Comparison of ENCODE assay signal across 17 cellular contexts in the genomic region with DNA sequence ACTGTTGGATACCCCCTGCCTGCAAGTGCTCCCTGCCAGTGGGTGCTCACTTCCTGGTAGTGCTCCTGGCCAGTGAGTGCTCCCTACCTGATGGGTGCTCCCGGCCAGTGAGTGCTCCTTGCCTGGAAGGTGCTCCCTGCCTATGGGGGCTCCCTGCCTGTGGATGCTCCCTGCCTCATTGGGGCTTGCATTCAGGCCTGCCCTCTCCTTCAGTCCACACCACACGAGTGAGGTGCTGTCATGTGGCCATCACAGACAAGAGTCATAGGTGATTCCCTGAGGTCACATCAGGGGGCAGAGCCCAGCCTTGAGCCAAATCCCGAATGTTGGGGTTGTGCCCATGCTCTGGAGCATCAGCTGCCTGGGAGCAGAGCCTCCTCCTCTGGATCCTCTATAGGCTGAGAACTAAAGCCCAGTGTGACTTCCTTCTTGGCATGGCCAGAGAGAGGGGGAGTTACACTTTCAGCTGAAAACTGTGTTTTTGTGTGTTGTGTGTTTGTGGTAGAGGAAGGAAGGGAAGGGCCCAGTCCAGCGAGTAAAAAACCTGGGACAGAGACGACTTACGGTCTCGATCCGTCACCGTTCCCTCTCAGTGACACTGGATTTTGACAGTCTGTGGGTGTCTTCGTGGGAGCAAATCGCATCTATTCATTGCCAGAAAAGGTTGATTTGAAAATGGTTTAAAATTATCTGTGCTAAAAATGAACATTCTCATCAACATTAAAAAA.
A peak's percentile ranks its signal among the peaks of the same experiment; 100 is the strongest.
DNase-seq lines count a peak whose midpoint lies in the region; TF ChIP-seq lines count a peak whose summit lies in the region.
"Had no signal": no experiment of that assay in that cellular context is flagged by ENCODE, and none has a peak within 500 bp of the region (broad histone marks: within the 10 kb centered on the region; RNA-seq: fewer than 3 reads in every experiment).

No MANE protein-coding gene starts in this region.

- no peak overlapping the region for H3K4me3 ChIP-seq in BLaER1
- H3K4me3 ChIP-seq in ovary: no peak overlapping the region
- H3K4me3 ChIP-seq in SJCRH30: no peak overlapping the region
- H3K4me3 ChIP-seq: vagina had no signal

- no peak overlapping the region for H2BK15ac ChIP-seq in H9 (ENCODE audit: low read depth, low read length)

- H2AK5ac ChIP-seq in H9 (ENCODE audit: insufficient read length, low read length): no peak overlapping the region

- no peak overlapping the region for H4K5ac ChIP-seq in H9 (ENCODE audit: insufficient read length, low read depth, low read length)

- H3K18ac ChIP-seq in H9 (ENCODE audit: insufficient read length, low read depth, low read length): no peak overlapping the region

- no peaks in the 10 kb centered on the region for H3K79me1 ChIP-seq in H9 (ENCODE audit: insufficient read depth, low read depth, low read length, poor library complexity, severe bottlenecking)

- H3K79me2 ChIP-seq in H9 (ENCODE audit: insufficient read depth, low read length): no peaks in the 10 kb centered on the region

- H3K27ac ChIP-seq in BLaER1 (no peak overlapping the region), H9 (ENCODE audit: insufficient read length, low read depth, low read length) (no peak overlapping the region), ovary (no peak overlapping the region), SJCRH30 (no peak overlapping the region)
- H3K27ac ChIP-seq: RWPE1, vagina had no signal

- no peak overlapping the region for H3K56ac ChIP-seq in H9 (ENCODE audit: insufficient read length, low read depth, low read length)

- H3K36me3 Mint-ChIP-seq in H9 (ENCODE audit: insufficient read depth in 1 of 3, low read depth in 3 of 3): no peaks in the 10 kb centered on the region
- H3K36me3 Mint-ChIP-seq: activated naive CD8-positive, alpha-beta T cell; CD4-positive, alpha-beta memory T cell had no signal

- H4K8ac ChIP-seq in H9 (replicated peaks; ENCODE audit: insufficient read length, low read depth, low read length): no peak overlapping the region

- H3K9ac ChIP-seq in BLaER1: no peak overlapping the region
- H3K9ac ChIP-seq in H9 (ENCODE audit: extremely low read depth, insufficient read length, low read length): no peak overlapping the region

- intact Hi-C loops in head of caudate nucleus (cut with DNase I) (no loop called here), ovary (cut with DNase I) (no loop called here)

- no peak overlapping the region for H2BK20ac ChIP-seq in H9 (ENCODE audit: low read depth, low read length, poor library complexity, severe bottlenecking)

- no peaks in the 10 kb centered on the region for H3K23me2 ChIP-seq in H9 (ENCODE audit: insufficient read length, low read depth, low read length, poor library complexity, severe bottlenecking)

- no peak overlapping the region for H4K91ac ChIP-seq in H9 (ENCODE audit: insufficient read length, low read depth, low read length)

- no peak for TF ChIP-seq POLR2A in ovary (IDR thresholded peaks at IDR 0.05)

- DNase-seq in H9: peak; percentile 24
- peak in 29 of 42 donors; percentile 10 to 84 (median 49) for DNase-seq in head of caudate nucleus
- peak in 4 of 5 donors; percentile 7 to 28 (median 9) for DNase-seq in ovary
- DNase-seq in NCI-H1092 (lab: John Stamatoyannopoulos, UW): no peak
- DNase-seq in G401 (ENCODE audit: low spot score): no peak
- no peak for DNase-seq in SJCRH30
- DNase-seq: effector memory CD4-positive, alpha-beta T cell; foreskin melanocyte; HFFc6; KG1; NCI-H1694 had no signal

- no peak overlapping the region for H2AFZ ChIP-seq in H9 (ENCODE audit: low read length)

- peak overlapping the region; percentile 71 for H3K4me2 ChIP-seq in BLaER1
- H3K4me2 ChIP-seq in H9 (ENCODE audit: insufficient read depth, insufficient read length, low read length): no peak overlapping the region

- no peak overlapping the region for H3K14ac ChIP-seq in H9 (ENCODE audit: insufficient read depth, low read length)

- H4K20me1 ChIP-seq in BLaER1 (peaks cover 6% of the 10 kb centered on the region; the same call in 1 of the 2 replicates), H9 (ENCODE audit: control insufficient read depth, insufficient read depth, insufficient read length) (no peaks in the 10 kb centered on the region)

- H3K4me1 Mint-ChIP-seq in H9: no peaks in the 10 kb centered on the region

- H3K27ac Mint-ChIP-seq in H9: no peak overlapping the region
- H3K27ac Mint-ChIP-seq: activated naive CD8-positive, alpha-beta T cell; activated T-helper 1 cell treated with anti-CD3 and anti-CD28 coated beads, Interleukin-12 subunit alpha, Interleukin-12 subunit beta, Interleukin-2, Interleukin-4 antibody, amounts not matched to agents 30 ng/mL and 10 ng/mL and 1 ng/mL, durations not matched to agents 14 hours and 24 hours and 36 hours; HFFc6 had no signal

- no peak for TF ChIP-seq CTCF in H9 (conservative IDR thresholded peaks at IDR 0.05)
- no peak for TF ChIP-seq CTCF in ovary (IDR thresholded peaks at IDR 0.05)

- no peak overlapping the region for H2BK12ac ChIP-seq in H9 (ENCODE audit: insufficient read length, low read depth, low read length)

- WGBS in H9 (ENCODE audit: extremely low coverage, insufficient read length, low lambda C conversion rate): no CpG with 5 or more reads among the region's 11 CpGs
- WGBS in ovary, 3 donors: 67 to 71% (median 70%) methylated on average over 10 to 11 of the region's 11 CpGs

- no peak for TF ChIP-seq EP300 in ovary (IDR thresholded peaks at IDR 0.05)

- no peak overlapping the region for H3T11ph ChIP-seq in H9 (ENCODE audit: low read length)

- no peak overlapping the region for H3K23ac ChIP-seq in H9 (ENCODE audit: insufficient read length, low read depth, low read length)

- H2BK120ac ChIP-seq in H9 (ENCODE audit: low read depth, low read length, poor library complexity, severe bottlenecking): no peak overlapping the region

- H3K27me3 ChIP-seq in BLaER1 (peaks cover 3% of the 10 kb centered on the region; the same call in 1 of the 2 replicates), H9 (ENCODE audit: insufficient read depth, low read length) (no peaks in the 10 kb centered on the region), ovary (no peaks in the 10 kb centered on the region), SJCRH30 (no peaks in the 10 kb centered on the region)
- H3K27me3 ChIP-seq: vagina had no signal

- no peak overlapping the region for H3K4me3 Mint-ChIP-seq in H9
- H3K4me3 Mint-ChIP-seq: activated naive CD8-positive, alpha-beta T cell; activated T-helper 1 cell treated with anti-CD3 and anti-CD28 coated beads, Interleukin-12 subunit alpha, Interleukin-12 subunit beta, Interleukin-2, Interleukin-4 antibody, amounts not matched to agents 30 ng/mL and 10 ng/mL and 1 ng/mL, durations not matched to agents 14 hours and 24 hours and 36 hours; CD4-positive, alpha-beta memory T cell; HFFc6 had no signal

- in situ Hi-C loops in G401 (cut with HindIII; ENCODE audit: low sequenced_read_pairs): no loop called here

- H3K4me1 ChIP-seq in BLaER1 (peaks cover 89% of the 10 kb centered on the region), H9 (ENCODE audit: insufficient read depth, low read length) (no peaks in the 10 kb centered on the region), ovary (ENCODE audit: insufficient read depth) (no peaks in the 10 kb centered on the region), SJCRH30 (no peaks in the 10 kb centered on the region)

- H3K9me3 Mint-ChIP-seq in H9: no peaks in the 10 kb centered on the region
- H3K9me3 Mint-ChIP-seq: activated T-helper 1 cell treated with anti-CD3 and anti-CD28 coated beads, Interleukin-12 subunit alpha, Interleukin-12 subunit beta, Interleukin-2, Interleukin-4 antibody, amounts not matched to agents 30 ng/mL and 10 ng/mL and 1 ng/mL, durations not matched to agents 14 hours and 24 hours and 36 hours; CD4-positive, alpha-beta memory T cell had no signal

- H2BK5ac ChIP-seq in H9 (ENCODE audit: insufficient read length, low read length): no peak overlapping the region

- peaks cover 19% of the 10 kb centered on the region; the same call in 1 of the 2 replicates for H3K36me3 ChIP-seq in BLaER1
- no peaks in the 10 kb centered on the region for H3K36me3 ChIP-seq in ovary
- no peaks in the 10 kb centered on the region for H3K36me3 ChIP-seq in SJCRH30

- no peaks in the 10 kb centered on the region for H3K9me3 ChIP-seq in BLaER1
- H3K9me3 ChIP-seq in H9 (ENCODE audit: control insufficient read depth, low read depth, low read length): no peaks in the 10 kb centered on the region
- H3K9me3 ChIP-seq in ovary: no peaks in the 10 kb centered on the region
- no peaks in the 10 kb centered on the region for H3K9me3 ChIP-seq in SJCRH30 (replicated peaks)
- H3K9me3 ChIP-seq: vagina had no signal

- no peaks in the 10 kb centered on the region; the same call in 1 of the 2 replicates for H3K27me3 Mint-ChIP-seq in H9 (ENCODE audit: low read depth)
- H3K27me3 Mint-ChIP-seq: activated naive CD8-positive, alpha-beta T cell had no signal

- H3K4ac ChIP-seq in H9 (ENCODE audit: low read depth, low read length): no peak overlapping the region

Comparison
In these comparisons a context has a peak if more than half of its experiments do, and no peak if none do; other contexts are left out.
1. DNase-seq: peak in H9 (single experiment), head of caudate nucleus (29 of 42) and ovary (4 of 5); none in NCI-H1092 (single experiment), G401 (single experiment) and SJCRH30 (0 of 2).